ENCODE assay signal across 1 cellular context in the genomic region with DNA sequence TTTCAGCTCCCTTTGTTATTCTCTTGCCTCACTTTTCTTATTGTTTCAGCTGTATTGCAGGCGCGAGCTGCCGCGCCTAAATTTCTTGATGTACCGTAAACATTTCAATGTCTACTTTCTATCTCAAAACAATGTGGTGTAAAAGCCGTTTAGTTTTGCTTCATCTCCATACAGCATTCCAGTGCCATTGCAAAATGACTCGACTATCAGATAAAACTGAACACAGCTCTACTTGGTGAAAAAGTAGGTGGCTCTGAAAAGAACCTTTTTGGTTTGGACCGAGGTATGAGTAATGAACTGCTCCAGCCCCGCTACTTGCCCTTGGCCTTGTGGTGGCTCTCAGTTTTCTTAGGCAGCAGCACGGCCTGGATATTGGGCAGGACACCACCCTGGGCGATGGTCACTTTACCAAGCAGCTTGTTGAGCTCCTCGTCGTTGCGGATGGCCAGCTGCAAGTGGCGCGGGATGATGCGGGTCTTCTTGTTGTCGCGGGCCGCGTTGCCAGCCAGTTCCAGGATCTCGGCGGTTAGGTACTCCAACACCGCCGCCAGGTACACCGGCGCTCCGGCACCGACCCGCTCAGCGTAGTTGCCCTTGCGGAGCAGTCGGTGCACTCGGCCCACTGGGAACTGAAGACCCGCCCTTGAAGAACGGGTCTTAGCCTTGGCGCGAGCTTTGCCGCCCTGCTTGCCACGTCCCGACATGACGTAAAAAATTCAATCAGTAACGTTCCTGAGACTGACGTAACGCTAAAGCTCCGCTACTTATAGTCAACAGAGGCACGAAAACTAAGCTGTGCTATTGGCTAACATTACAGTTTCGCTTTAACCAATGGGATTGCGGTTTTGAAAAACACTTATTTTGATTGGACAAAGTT.
TF ChIP-seq lines count a peak whose summit lies in the region.

No MANE protein-coding gene starts in this region.

TF ChIP-seq in K562, 482 proteins besides CTCF, POLR2A, EP300 and RAD21 (continued from another document and continues in another):
- peak; percentile 57 for TF ChIP-seq BRD9 (IDR thresholded peaks at IDR 0.05; ENCODE audit: low read depth, partially characterized antibody)
- peak; percentile 20; the same call in 1 of the 2 replicates for TF ChIP-seq ZNF589 (CRISPR knock-in tag; IDR thresholded peaks at IDR 0.05; ENCODE audit: low read depth)
- peak; percentile 89 for TF ChIP-seq ZNF197 (CRISPR knock-in tag; IDR thresholded peaks at IDR 0.05; ENCODE audit: low read depth)
- TF ChIP-seq L3MBTL2 (IDR thresholded peaks at IDR 0.05): peak; percentile 27
- no peak for TF ChIP-seq RBM34 (IDR thresholded peaks at IDR 0.05; ENCODE audit: borderline replicate concordance, insufficient read depth, low read length)
- TF ChIP-seq MCM3 (IDR thresholded peaks at IDR 0.05): no peak
- TF ChIP-seq ASH1L (IDR thresholded peaks at IDR 0.05; ENCODE audit: borderline replicate concordance, low read depth, partially characterized antibody): peak; percentile 97
- peak; percentile 98 for TF ChIP-seq BRD4 (IDR thresholded peaks at IDR 0.05)
- TF ChIP-seq CREM (IDR thresholded peaks at IDR 0.05; ENCODE audit: low read depth): peak; percentile 99
- TF ChIP-seq TBP (optimal IDR thresholded peaks at IDR 0.05; ENCODE audit: low read depth, low read length): no peak
- peak; percentile 60; the same call in 1 of the 2 replicates for TF ChIP-seq CBX1 (IDR thresholded peaks at IDR 0.05; ENCODE audit: low read depth)
- no peak for TF ChIP-seq SP2 (IDR thresholded peaks at IDR 0.05; ENCODE audit: extremely low read depth, low read depth, low read length, poor library complexity, severe bottlenecking)
- TF ChIP-seq TEAD1 (CRISPR knock-in tag; IDR thresholded peaks at IDR 0.05): peak; percentile 64; a peak in 3 of 4 replicates
- no peak for TF ChIP-seq ZNF76 (CRISPR knock-in tag; IDR thresholded peaks at IDR 0.05; ENCODE audit: borderline replicate concordance)
- TF ChIP-seq ZNF75A (CRISPR knock-in tag; IDR thresholded peaks at IDR 0.05): no peak
- no peak for TF ChIP-seq TCF3 (CRISPR knock-in tag; IDR thresholded peaks at IDR 0.05)
- TF ChIP-seq, protein P1, sequence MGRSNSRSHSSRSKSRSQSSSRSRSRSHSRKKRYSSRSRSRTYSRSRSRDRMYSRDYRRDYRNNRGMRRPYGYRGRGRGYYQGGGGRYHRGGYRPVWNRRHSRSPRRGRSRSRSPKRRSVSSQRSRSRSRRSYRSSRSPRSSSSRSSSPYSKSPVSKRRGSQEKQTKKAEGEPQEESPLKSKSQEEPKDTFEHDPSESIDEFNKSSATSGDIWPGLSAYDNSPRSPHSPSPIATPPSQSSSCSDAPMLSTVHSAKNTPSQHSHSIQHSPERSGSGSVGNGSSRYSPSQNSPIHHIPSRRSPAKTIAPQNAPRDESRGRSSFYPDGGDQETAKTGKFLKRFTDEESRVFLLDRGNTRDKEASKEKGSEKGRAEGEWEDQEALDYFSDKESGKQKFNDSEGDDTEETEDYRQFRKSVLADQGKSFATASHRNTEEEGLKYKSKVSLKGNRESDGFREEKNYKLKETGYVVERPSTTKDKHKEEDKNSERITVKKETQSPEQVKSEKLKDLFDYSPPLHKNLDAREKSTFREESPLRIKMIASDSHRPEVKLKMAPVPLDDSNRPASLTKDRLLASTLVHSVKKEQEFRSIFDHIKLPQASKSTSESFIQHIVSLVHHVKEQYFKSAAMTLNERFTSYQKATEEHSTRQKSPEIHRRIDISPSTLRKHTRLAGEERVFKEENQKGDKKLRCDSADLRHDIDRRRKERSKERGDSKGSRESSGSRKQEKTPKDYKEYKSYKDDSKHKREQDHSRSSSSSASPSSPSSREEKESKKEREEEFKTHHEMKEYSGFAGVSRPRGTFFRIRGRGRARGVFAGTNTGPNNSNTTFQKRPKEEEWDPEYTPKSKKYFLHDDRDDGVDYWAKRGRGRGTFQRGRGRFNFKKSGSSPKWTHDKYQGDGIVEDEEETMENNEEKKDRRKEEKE (IDR thresholded peaks at IDR 0.05; ENCODE audit: borderline replicate concordance in 1 of 2, control insufficient read depth in 1 of 2, low read depth in 2 of 2, low read length in 1 of 2): peak in 1 of 2 experiments; percentile 27; a peak in 1 of 4 replicates
- TF ChIP-seq, protein P2, sequence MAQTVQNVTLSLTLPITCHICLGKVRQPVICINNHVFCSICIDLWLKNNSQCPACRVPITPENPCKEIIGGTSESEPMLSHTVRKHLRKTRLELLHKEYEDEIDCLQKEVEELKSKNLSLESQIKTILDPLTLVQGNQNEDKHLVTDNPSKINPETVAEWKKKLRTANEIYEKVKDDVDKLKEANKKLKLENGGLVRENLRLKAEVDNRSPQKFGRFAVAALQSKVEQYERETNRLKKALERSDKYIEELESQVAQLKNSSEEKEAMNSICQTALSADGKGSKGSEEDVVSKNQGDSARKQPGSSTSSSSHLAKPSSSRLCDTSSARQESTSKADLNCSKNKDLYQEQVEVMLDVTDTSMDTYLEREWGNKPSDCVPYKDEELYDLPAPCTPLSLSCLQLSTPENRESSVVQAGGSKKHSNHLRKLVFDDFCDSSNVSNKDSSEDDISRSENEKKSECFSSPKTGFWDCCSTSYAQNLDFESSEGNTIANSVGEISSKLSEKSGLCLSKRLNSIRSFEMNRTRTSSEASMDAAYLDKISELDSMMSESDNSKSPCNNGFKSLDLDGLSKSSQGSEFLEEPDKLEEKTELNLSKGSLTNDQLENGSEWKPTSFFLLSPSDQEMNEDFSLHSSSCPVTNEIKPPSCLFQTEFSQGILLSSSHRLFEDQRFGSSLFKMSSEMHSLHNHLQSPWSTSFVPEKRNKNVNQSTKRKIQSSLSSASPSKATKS (CRISPR knock-in tag; IDR thresholded peaks at IDR 0.05): 0 out of 2 replicates have a peak, but pooled peaks have one; percentile 22
- peak; percentile 74; the same call in 1 of the 2 replicates for TF ChIP-seq ERF (CRISPR knock-in tag; IDR thresholded peaks at IDR 0.05)
- TF ChIP-seq HCFC1 (IDR thresholded peaks at IDR 0.05; ENCODE audit: low read depth, low read length): peak; percentile 23; the same call in 1 of the 2 replicates
- no peak for TF ChIP-seq SUPT5H (IDR thresholded peaks at IDR 0.05)
- TF ChIP-seq BDP1 (IDR thresholded peaks at IDR 0.05; ENCODE audit: insufficient read depth, insufficient read length): no peak
- TF ChIP-seq GATA2 (CRISPR knock-in tag; IDR thresholded peaks at IDR 0.05): no peak
- TF ChIP-seq, protein P3, sequence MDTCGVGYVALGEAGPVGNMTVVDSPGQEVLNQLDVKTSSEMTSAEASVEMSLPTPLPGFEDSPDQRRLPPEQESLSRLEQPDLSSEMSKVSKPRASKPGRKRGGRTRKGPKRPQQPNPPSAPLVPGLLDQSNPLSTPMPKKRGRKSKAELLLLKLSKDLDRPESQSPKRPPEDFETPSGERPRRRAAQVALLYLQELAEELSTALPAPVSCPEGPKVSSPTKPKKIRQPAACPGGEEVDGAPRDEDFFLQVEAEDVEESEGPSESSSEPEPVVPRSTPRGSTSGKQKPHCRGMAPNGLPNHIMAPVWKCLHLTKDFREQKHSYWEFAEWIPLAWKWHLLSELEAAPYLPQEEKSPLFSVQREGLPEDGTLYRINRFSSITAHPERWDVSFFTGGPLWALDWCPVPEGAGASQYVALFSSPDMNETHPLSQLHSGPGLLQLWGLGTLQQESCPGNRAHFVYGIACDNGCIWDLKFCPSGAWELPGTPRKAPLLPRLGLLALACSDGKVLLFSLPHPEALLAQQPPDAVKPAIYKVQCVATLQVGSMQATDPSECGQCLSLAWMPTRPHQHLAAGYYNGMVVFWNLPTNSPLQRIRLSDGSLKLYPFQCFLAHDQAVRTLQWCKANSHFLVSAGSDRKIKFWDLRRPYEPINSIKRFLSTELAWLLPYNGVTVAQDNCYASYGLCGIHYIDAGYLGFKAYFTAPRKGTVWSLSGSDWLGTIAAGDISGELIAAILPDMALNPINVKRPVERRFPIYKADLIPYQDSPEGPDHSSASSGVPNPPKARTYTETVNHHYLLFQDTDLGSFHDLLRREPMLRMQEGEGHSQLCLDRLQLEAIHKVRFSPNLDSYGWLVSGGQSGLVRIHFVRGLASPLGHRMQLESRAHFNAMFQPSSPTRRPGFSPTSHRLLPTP (IDR thresholded peaks at IDR 0.05; ENCODE audit: borderline replicate concordance, extremely low read depth, insufficient read length): no peak
- TF ChIP-seq, protein P4, sequence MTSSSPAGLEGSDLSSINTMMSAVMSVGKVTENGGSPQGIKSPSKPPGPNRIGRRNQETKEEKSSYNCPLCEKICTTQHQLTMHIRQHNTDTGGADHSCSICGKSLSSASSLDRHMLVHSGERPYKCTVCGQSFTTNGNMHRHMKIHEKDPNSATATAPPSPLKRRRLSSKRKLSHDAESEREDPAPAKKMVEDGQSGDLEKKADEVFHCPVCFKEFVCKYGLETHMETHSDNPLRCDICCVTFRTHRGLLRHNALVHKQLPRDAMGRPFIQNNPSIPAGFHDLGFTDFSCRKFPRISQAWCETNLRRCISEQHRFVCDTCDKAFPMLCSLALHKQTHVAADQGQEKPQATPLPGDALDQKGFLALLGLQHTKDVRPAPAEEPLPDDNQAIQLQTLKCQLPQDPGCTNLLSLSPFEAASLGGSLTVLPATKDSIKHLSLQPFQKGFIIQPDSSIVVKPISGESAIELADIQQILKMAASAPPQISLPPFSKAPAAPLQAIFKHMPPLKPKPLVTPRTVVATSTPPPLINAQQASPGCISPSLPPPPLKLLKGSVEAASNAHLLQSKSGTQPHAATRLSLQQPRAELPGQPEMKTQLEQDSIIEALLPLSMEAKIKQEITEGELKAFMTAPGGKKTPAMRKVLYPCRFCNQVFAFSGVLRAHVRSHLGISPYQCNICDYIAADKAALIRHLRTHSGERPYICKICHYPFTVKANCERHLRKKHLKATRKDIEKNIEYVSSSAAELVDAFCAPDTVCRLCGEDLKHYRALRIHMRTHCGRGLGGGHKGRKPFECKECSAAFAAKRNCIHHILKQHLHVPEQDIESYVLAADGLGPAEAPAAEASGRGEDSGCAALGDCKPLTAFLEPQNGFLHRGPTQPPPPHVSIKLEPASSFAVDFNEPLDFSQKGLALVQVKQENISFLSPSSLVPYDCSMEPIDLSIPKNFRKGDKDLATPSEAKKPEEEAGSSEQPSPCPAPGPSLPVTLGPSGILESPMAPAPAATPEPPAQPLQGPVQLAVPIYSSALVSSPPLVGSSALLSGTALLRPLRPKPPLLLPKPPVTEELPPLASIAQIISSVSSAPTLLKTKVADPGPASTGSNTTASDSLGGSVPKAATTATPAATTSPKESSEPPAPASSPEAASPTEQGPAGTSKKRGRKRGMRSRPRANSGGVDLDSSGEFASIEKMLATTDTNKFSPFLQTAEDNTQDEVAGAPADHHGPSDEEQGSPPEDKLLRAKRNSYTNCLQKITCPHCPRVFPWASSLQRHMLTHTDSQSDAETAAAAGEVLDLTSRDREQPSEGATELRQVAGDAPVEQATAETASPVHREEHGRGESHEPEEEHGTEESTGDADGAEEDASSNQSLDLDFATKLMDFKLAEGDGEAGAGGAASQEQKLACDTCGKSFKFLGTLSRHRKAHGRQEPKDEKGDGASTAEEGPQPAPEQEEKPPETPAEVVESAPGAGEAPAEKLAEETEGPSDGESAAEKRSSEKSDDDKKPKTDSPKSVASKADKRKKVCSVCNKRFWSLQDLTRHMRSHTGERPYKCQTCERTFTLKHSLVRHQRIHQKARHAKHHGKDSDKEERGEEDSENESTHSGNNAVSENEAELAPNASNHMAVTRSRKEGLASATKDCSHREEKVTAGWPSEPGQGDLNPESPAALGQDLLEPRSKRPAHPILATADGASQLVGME (CRISPR knock-in tag; IDR thresholded peaks at IDR 0.05): peak; percentile 77; the same call in 1 of the 2 replicates
- no peak for TF ChIP-seq MAFG (tag; conservative IDR thresholded peaks at IDR 0.05)
- TF ChIP-seq, protein P5, sequence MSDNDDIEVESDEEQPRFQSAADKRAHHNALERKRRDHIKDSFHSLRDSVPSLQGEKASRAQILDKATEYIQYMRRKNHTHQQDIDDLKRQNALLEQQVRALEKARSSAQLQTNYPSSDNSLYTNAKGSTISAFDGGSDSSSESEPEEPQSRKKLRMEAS (CRISPR knock-in tag; IDR thresholded peaks at IDR 0.05): 0 out of 2 replicates have a peak, but pooled peaks have one; percentile 46
- peak; percentile 51 for TF ChIP-seq CCNT2 (IDR thresholded peaks at IDR 0.05; ENCODE audit: borderline replicate concordance, extremely low read depth, insufficient read length, low read depth, low read length)
- TF ChIP-seq SIX5 (IDR thresholded peaks at IDR 0.05; ENCODE audit: borderline replicate concordance in 1 of 2, insufficient read depth in 1 of 2, low read depth in 1 of 2, low read length in 2 of 2): no peak; a peak in 1 of 4 replicates
- no peak for TF ChIP-seq ZSCAN32 (CRISPR knock-in tag; IDR thresholded peaks at IDR 0.05)
- 0 out of 2 replicates have a peak, but pooled peaks have one; percentile 3 for TF ChIP-seq ARID2 (IDR thresholded peaks at IDR 0.05)
- TF ChIP-seq MCM7 (IDR thresholded peaks at IDR 0.05): no peak; a peak in 1 of 4 replicates
- no peak for TF ChIP-seq ARID1B (IDR thresholded peaks at IDR 0.05)
